Comparison of ENCODE assay signal across 24 cellular contexts in genomic region chr5:57710126-57710525, GRCh38.
"Had no signal": no experiment of that assay in that cellular context is flagged by ENCODE, and none has a peak within 500 bp of the region (broad histone marks: within the 10 kb centered on the region; RNA-seq: fewer than 3 reads in every experiment).

No MANE protein-coding gene starts in this region.

- H3K9me3 ChIP-seq: breast epithelium, suprapubic skin, tibial artery had no signal

- H3K27ac Mint-ChIP-seq: activated CD4-positive, alpha-beta memory T cell treated with anti-CD3 and anti-CD28 coated beads, Interleukin-2, amount 10 ng/mL, durations not matched to agents 7 days and 5 days; activated T-helper 17 cell treated with anti-CD3 and anti-CD28 coated beads, Interleukin-2, amount 50 U/mL, for 72 hours; naive thymus-derived CD8-positive, alpha-beta T cell; T-helper 17 cell had no signal

- ATAC-seq: activated CD4-positive, CD25-positive, alpha-beta regulatory T cell treated with anti-CD3 and anti-CD28 coated beads, Interleukin-2, amount 50 U/mL, for 24 hours; activated T-cell treated with anti-CD3 and anti-CD28 coated beads, Interleukin-2, amount 50 U/mL, for 4 hours; activated T-helper 17 cell treated with anti-CD3 and anti-CD28 coated beads, Interleukin-2, amount 50 U/mL, for 72 hours; esophagus mucosa; left ventricle myocardium superior; naive thymus-derived CD8-positive, alpha-beta T cell; right cardiac atrium; T-helper 17 cell had no signal

- H3K4me3 Mint-ChIP-seq: activated CD4-positive, alpha-beta memory T cell treated with anti-CD3 and anti-CD28 coated beads, Interleukin-2, amount 10 ng/mL, durations not matched to agents 7 days and 5 days; activated T-cell treated with anti-CD3 and anti-CD28 coated beads, Interleukin-2, amount 50 U/mL, for 4 hours; activated T-helper 17 cell treated with anti-CD3 and anti-CD28 coated beads, Interleukin-2, amount 50 U/mL, for 72 hours; naive thymus-derived CD8-positive, alpha-beta T cell; T-helper 17 cell had no signal

- DNase-seq: activated CD4-positive, alpha-beta memory T cell treated with anti-CD3 and anti-CD28 coated beads, Interleukin-2, amount 10 ng/mL, durations not matched to agents 7 days and 5 days; activated CD4-positive, alpha-beta T cell treated with anti-CD3 and anti-CD28 coated beads for 48 hours; activated CD8-positive, alpha-beta memory T cell treated with anti-CD3 and anti-CD28 coated beads, Interleukin-2, amount 50 U/mL, for 48 hours; activated gamma-delta T cell treated with Interleukin-2 at 50 U/mL for 16 hours; activated naive CD4-positive, alpha-beta T cell treated with anti-CD3 and anti-CD28 coated beads, Interleukin-2, amount 50 U/mL, for 16 hours; activated T-cell treated with anti-CD3 and anti-CD28 coated beads, Interleukin-2, amount 50 U/mL, for 4 hours; amniotic stem cell; central memory CD4-positive, alpha-beta T cell; left ventricle myocardium superior; mammary epithelial cell; naive thymus-derived CD8-positive, alpha-beta T cell; posterior cingulate gyrus; right cardiac atrium; spleen; stimulated activated naive CD4-positive, alpha-beta T cell; T-helper 17 cell; T1000; tibial artery; WERI-Rb-1 had no signal

- H3K27me3 ChIP-seq: breast epithelium, spleen, suprapubic skin, tibial artery had no signal

- H3K27ac ChIP-seq: breast epithelium, suprapubic skin, tibial artery, WERI-Rb-1 had no signal

- H3K4me3 ChIP-seq: breast epithelium, spleen, suprapubic skin, tibial artery had no signal

- H3K4me1 ChIP-seq: breast epithelium, spleen, suprapubic skin, tibial artery had no signal

- H3K36me3 ChIP-seq: breast epithelium, spleen, suprapubic skin, tibial artery, WERI-Rb-1 had no signal

- H3K4me1 Mint-ChIP-seq: activated CD4-positive, alpha-beta memory T cell treated with anti-CD3 and anti-CD28 coated beads, Interleukin-2, amount 10 ng/mL, durations not matched to agents 7 days and 5 days; activated T-helper 17 cell treated with anti-CD3 and anti-CD28 coated beads, Interleukin-2, amount 50 U/mL, for 72 hours; naive thymus-derived CD8-positive, alpha-beta T cell; T-helper 17 cell had no signal

- H3K27me3 Mint-ChIP-seq: activated CD4-positive, alpha-beta memory T cell treated with anti-CD3 and anti-CD28 coated beads, Interleukin-2, amount 10 ng/mL, durations not matched to agents 7 days and 5 days; T-helper 17 cell had no signal
